1 cellular context compared by ENCODE assay signal in genomic region chr10:35768011-35768410, GRCh38.
TF ChIP-seq lines count a peak whose summit lies in the region.

No MANE protein-coding gene starts in this region.

TF ChIP-seq in IMR-90, 13 proteins besides CTCF, POLR2A, EP300 and RAD21:
- TF ChIP-seq NFE2L2 (IDR thresholded peaks at IDR 0.05; ENCODE audit: low read depth, low read length) (no peak), FOS (IDR thresholded peaks at IDR 0.05; ENCODE audit: low read depth, low read length) (no peak), CHD1 (IDR thresholded peaks at IDR 0.05; ENCODE audit: low read depth, low read length) (no peak), RFX5 (IDR thresholded peaks at IDR 0.05; ENCODE audit: low read depth, low read length) (no peak), MXI1 (IDR thresholded peaks at IDR 0.05; ENCODE audit: borderline replicate concordance, low read depth, low read length) (no peak), ELK1 (IDR thresholded peaks at IDR 0.05; ENCODE audit: borderline replicate concordance, low read depth, low read length) (no peak), MAZ (IDR thresholded peaks at IDR 0.05; ENCODE audit: borderline replicate concordance, low read depth, low read length) (no peak), BHLHE40 (IDR thresholded peaks at IDR 0.05; ENCODE audit: low read depth, low read length) (no peak), SMC3 (IDR thresholded peaks at IDR 0.05; ENCODE audit: low read depth, low read length) (no peak), CEBPB (IDR thresholded peaks at IDR 0.05; ENCODE audit: low read depth, low read length) (no peak), MAFK (IDR thresholded peaks at IDR 0.05; ENCODE audit: low read depth, low read length) (no peak), RCOR1 (IDR thresholded peaks at IDR 0.05; ENCODE audit: insufficient replicate concordance, low read length) (no peak), USF2 (IDR thresholded peaks at IDR 0.05; ENCODE audit: low read depth, low read length) (no peak)
